17 cellular contexts compared by ENCODE assay signal in the genomic region with DNA sequence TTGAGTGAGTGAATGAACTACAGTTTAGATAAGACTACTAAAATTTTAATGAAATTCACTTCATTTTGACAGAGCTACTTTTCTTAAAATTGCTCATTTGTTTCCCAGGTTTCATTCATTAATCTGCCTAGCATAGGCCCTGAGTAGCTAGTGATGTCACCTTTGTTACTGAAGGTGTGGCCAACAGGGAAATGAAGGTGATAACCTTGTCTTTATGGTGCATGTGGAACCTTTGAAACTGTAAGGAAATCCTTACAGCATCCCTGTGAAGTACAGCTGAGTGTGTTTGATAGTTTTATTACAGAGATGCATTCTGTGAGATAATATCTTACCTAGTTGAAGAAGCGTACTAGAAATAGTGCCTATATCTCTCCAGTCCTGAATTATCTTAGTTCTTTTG.
DNase-seq lines count a peak whose midpoint lies in the region; ATAC-seq, FAIRE-seq and TF ChIP-seq lines count a peak whose summit lies in the region.
"Had no signal": no experiment of that assay in that cellular context is flagged by ENCODE, and none has a peak within 500 bp of the region (broad histone marks: within the 10 kb centered on the region; RNA-seq: fewer than 3 reads in every experiment).

No MANE protein-coding gene starts in this region.

- intact Hi-C loops in heart right ventricle (cut with DNase I) (loop anchor here in 5 of 10 donors (5.0 to 10.0 kb wide), 5 partner anchors 89 to 342 kb away; no protein-coding TSS in a partner anchor), Right ventricle myocardium superior (cut with DNase I) (loop anchor here (10.0 kb wide), 1 partner anchor 212 kb away; no protein-coding TSS in a partner anchor)

- FAIRE-seq in H54 (lab: Jason Lieb, UNC), result no peak

- DNase-seq in heart right ventricle (no peak), Right ventricle myocardium superior (no peak), SJSA1 (ENCODE audit: low read depth in 1 of 2, low spot score in 2 of 2) (no peak), left kidney (ENCODE audit: low read depth, low spot score) (peak; percentile 68), NK-92 (lab: John Stamatoyannopoulos, UW; ENCODE audit: unreplicated experiment) (no peak), H54 (ENCODE audit: insufficient read length, low spot score) (no peak), KG1 (lab: John Stamatoyannopoulos, UW) (no peak), germinal center (ENCODE audit: low spot score) (no peak)
- DNase-seq: activated CD4-positive, alpha-beta memory T cell treated with anti-CD3 and anti-CD28 coated beads for 36 hours; activated naive CD4-positive, alpha-beta T cell treated with anti-CD3 and anti-CD28 coated beads, Interleukin-2, amount 50 U/mL, for 16 hours; activated T-cell treated with anti-CD3 and anti-CD28 coated beads, Interleukin-2, amount 50 U/mL, for 1 hour; mammary epithelial cell; NCI-H1436; RPMI8226; stimulated activated CD4-positive, alpha-beta T cell treated with anti-CD3 and anti-CD28 coated beads, Interleukin-12 subunit alpha, Interleukin-12 subunit beta, amount 100 ng/mL, for 4 hours; testis had no signal

- H3K36me3 ChIP-seq in heart right ventricle (peaks cover 0 to 3% (median 0%) of the 10 kb centered on the region in 9 donors), SJSA1 (peaks cover 10% of the 10 kb centered on the region; the same call in 1 of the 2 replicates)

- TF ChIP-seq POLR2A in H54 (IDR thresholded peaks at IDR 0.05; ENCODE audit: low read depth, low read length), result no peak

- no peaks in the 10 kb centered on the region for H3K9me3 ChIP-seq in heart right ventricle
- no peaks in the 10 kb centered on the region for H3K9me3 ChIP-seq in SJSA1 (replicated peaks)
- H3K9me3 ChIP-seq: testis had no signal

- peaks cover 8 to 90% (median 87%) of the 10 kb centered on the region in 9 donors for H3K4me1 ChIP-seq in heart right ventricle
- peaks cover 20% of the 10 kb centered on the region for H3K4me1 ChIP-seq in SJSA1 (replicated peaks)
- H3K4me1 ChIP-seq: testis had no signal

- WGBS in heart right ventricle, 2 donors, result 53 to 62% methylated on average over 1 of the region's 1 CpG

- H3K27me3 ChIP-seq in heart right ventricle (no peaks in the 10 kb centered on the region), SJSA1 (replicated peaks) (no peaks in the 10 kb centered on the region)
- H3K27me3 ChIP-seq: testis had no signal

- no peak for TF ChIP-seq CTCF in heart right ventricle (IDR thresholded peaks at IDR 0.05)

- H3K4me3 ChIP-seq in heart right ventricle (no peak overlapping the region), SJSA1 (no peak overlapping the region)
- H3K4me3 ChIP-seq: testis had no signal

- ATAC-seq in heart right ventricle, result no peak
- ATAC-seq in Right ventricle myocardium superior (ENCODE audit: poor library complexity), result no peak

- H3K27ac ChIP-seq in heart right ventricle (peak overlapping the region in 6 of 10 donors; percentile 13 to 66 (median 57)), SJSA1 (peak overlapping the region; percentile 75)
- H3K27ac ChIP-seq: testis, VCaP had no signal
